ENCODE assay signal across 21 cellular contexts in genomic region chr14:80393766-80394165, GRCh38.
"Had no signal": no experiment of that assay in that cellular context is flagged by ENCODE, and none has a peak within 500 bp of the region (broad histone marks: within the 10 kb centered on the region; RNA-seq: fewer than 3 reads in every experiment).

No MANE protein-coding gene starts in this region.

- H3K9me3 ChIP-seq: testis, transverse colon had no signal

- H3K27ac Mint-ChIP-seq: naive thymus-derived CD4-positive, alpha-beta T cell; nephron progenitor cell; stimulated activated naive B cell treated with anti-CD40 and anti-IgM and Interleukin-4, amounts not matched to agents 10 μg/mL and 1 μg/mL and 100 μg/mL, for 72 hours; stimulated activated naive CD8-positive, alpha-beta T cell treated with anti-CD3 and anti-CD28 coated beads, Interleukin-15, amount 100 ng/mL, for 72 hours had no signal

- H3K27me3 Mint-ChIP-seq: naive thymus-derived CD4-positive, alpha-beta T cell; stimulated activated naive B cell treated with anti-CD40 and anti-IgM and Interleukin-4, amounts not matched to agents 10 μg/mL and 1 μg/mL and 100 μg/mL, for 72 hours; stimulated activated naive CD8-positive, alpha-beta T cell treated with anti-CD3 and anti-CD28 coated beads, Interleukin-15, amount 100 ng/mL, for 72 hours had no signal

- ATAC-seq: esophagus mucosa; heart left ventricle; naive thymus-derived CD4-positive, alpha-beta T cell; psoas muscle; sciatic nerve; stimulated activated naive B cell treated with anti-CD40 and anti-IgM and Interleukin-4, amounts not matched to agents 10 μg/mL and 1 μg/mL and 100 μg/mL, for 72 hours; stimulated activated naive CD8-positive, alpha-beta T cell treated with anti-CD3 and anti-CD28 coated beads, Interleukin-15, amount 100 ng/mL, for 72 hours had no signal

- H3K36me3 ChIP-seq: heart left ventricle, transverse colon had no signal

- DNase-seq: cortex of kidney; effector memory CD4-positive, alpha-beta T cell; heart left ventricle; hippocampal formation; kidney glomerular epithelial cell; naive thymus-derived CD4-positive, alpha-beta T cell; nephron progenitor cell; psoas muscle; retina; stimulated activated CD4-positive, alpha-beta T cell treated with anti-CD3 and anti-CD28 coated beads, Interleukin-2, amount 100 ng/mL, for 24 hours; stimulated activated CD4-positive, alpha-beta T cell treated with anti-CD3 and anti-CD28 coated beads, Interleukin-4, amount 100 ng/mL, for 4 hours; stimulated activated naive B cell treated with anti-CD40 and anti-IgM and Interleukin-4, amounts not matched to agents 10 μg/mL and 1 μg/mL and 100 μg/mL, for 72 hours; stimulated activated naive CD8-positive, alpha-beta T cell treated with anti-CD3 and anti-CD28 coated beads, Interleukin-15, amount 100 ng/mL, for 72 hours; testis; transverse colon had no signal

- H3K4me3 ChIP-seq: heart left ventricle, psoas muscle, skin epidermis, testis, transverse colon had no signal

- FAIRE-seq: endometrium, frontal cortex, islet of Langerhans had no signal

- H3K27ac ChIP-seq: heart left ventricle, psoas muscle, skin epidermis, testis, transverse colon had no signal

- H3K4me1 ChIP-seq: psoas muscle, testis, transverse colon had no signal

- H3K27me3 ChIP-seq: heart left ventricle, testis, transverse colon had no signal

- H3K4me3 Mint-ChIP-seq: naive thymus-derived CD4-positive, alpha-beta T cell; nephron progenitor cell; stimulated activated naive B cell treated with anti-CD40 and anti-IgM and Interleukin-4, amounts not matched to agents 10 μg/mL and 1 μg/mL and 100 μg/mL, for 72 hours; stimulated activated naive CD8-positive, alpha-beta T cell treated with anti-CD3 and anti-CD28 coated beads, Interleukin-15, amount 100 ng/mL, for 72 hours had no signal

- H3K36me3 Mint-ChIP-seq: naive thymus-derived CD4-positive, alpha-beta T cell; stimulated activated naive B cell treated with anti-CD40 and anti-IgM and Interleukin-4, amounts not matched to agents 10 μg/mL and 1 μg/mL and 100 μg/mL, for 72 hours had no signal

- H3K4me1 Mint-ChIP-seq: naive thymus-derived CD4-positive, alpha-beta T cell; nephron progenitor cell; stimulated activated naive B cell treated with anti-CD40 and anti-IgM and Interleukin-4, amounts not matched to agents 10 μg/mL and 1 μg/mL and 100 μg/mL, for 72 hours; stimulated activated naive CD8-positive, alpha-beta T cell treated with anti-CD3 and anti-CD28 coated beads, Interleukin-15, amount 100 ng/mL, for 72 hours had no signal
